Comparison of ENCODE assay signal across 23 cellular contexts in genomic region chr3:45362161-45362560, GRCh38. TPM values are rescaled to one million over a fixed set of nuclear protein-coding genes. Genes with fewer than 3 reads are reported as not detected.
DNase-seq lines count a peak whose midpoint lies in the region; TF ChIP-seq lines count a peak whose summit lies in the region.
"Had no signal": no experiment of that assay in that cellular context is flagged by ENCODE, and none has a peak within 500 bp of the region (broad histone marks: within the 10 kb centered on the region; RNA-seq: fewer than 3 reads in every experiment).

No MANE protein-coding gene starts in this region.

- H3K36me3 ChIP-seq in HAP-1 (replicated peaks) = no peaks in the 10 kb centered on the region
- H3K36me3 ChIP-seq in neural progenitor cell = no peaks in the 10 kb centered on the region
- H3K36me3 ChIP-seq in CD4-positive, alpha-beta memory T cell (ENCODE audit: insufficient read depth, low read length) = no peaks in the 10 kb centered on the region
- H3K36me3 ChIP-seq: BE2C, BLaER1 had no signal

- H4K20me1 ChIP-seq in neural progenitor cell (ENCODE audit: low read depth) = no peaks in the 10 kb centered on the region
- H4K20me1 ChIP-seq: BLaER1 had no signal

- H3K27ac Mint-ChIP-seq in neural progenitor cell = no peak overlapping the region
- H3K27ac Mint-ChIP-seq in CD4-positive, alpha-beta memory T cell = no peak overlapping the region
- H3K27ac Mint-ChIP-seq: CD4-positive, CD25-positive, alpha-beta regulatory T cell; CD8-positive, alpha-beta T cell had no signal

- peaks cover 4% of the 10 kb centered on the region for H3K27me3 Mint-ChIP-seq in neural progenitor cell (ENCODE audit: insufficient read depth, low read depth)
- H3K27me3 Mint-ChIP-seq in CD4-positive, alpha-beta memory T cell = peaks cover 18 to 22% of the 10 kb centered on the region in 2 donors

- DNase-seq in HAP-1 (ENCODE audit: low spot score in 2 of 2) (peak; percentile 51 to 91), NCI-H526 treated with DMSO at 0.1 percent for 48 hours (lab: John Stamatoyannopoulos, UW) (peak; percentile 22), foreskin melanocyte (peak; percentile 92), neural progenitor cell (ENCODE audit: low spot score) (peak; percentile 60), germinal center (ENCODE audit: low spot score) (no peak), DMS53 (lab: John Stamatoyannopoulos, UW) (no peak)
- no peak for DNase-seq in activated naive CD4-positive, alpha-beta T cell treated with anti-CD3 and anti-CD28 coated beads, Interleukin-2, amount 50 U/mL, for 16 hours
- no peak for DNase-seq in CD4-positive, alpha-beta memory T cell
- DNase-seq: 8988T; ACHN; BE2C; C1 segment of cervical spinal cord; Caco-2; Calu3; CD4-positive, CD25-positive, alpha-beta regulatory T cell; CD8-positive, alpha-beta T cell; DMS79; DND-41; EL; GDM1 had no signal

- H3K4me3 Mint-ChIP-seq in neural progenitor cell = no peak overlapping the region
- no peak overlapping the region for H3K4me3 Mint-ChIP-seq in CD4-positive, alpha-beta memory T cell
- H3K4me3 Mint-ChIP-seq: CD14-positive monocyte; CD4-positive, CD25-positive, alpha-beta regulatory T cell; CD8-positive, alpha-beta T cell had no signal

- H3K4me1 ChIP-seq in HAP-1 = peaks cover 35% of the 10 kb centered on the region
- H3K4me1 ChIP-seq in neural progenitor cell = peaks cover 3% of the 10 kb centered on the region
- no peaks in the 10 kb centered on the region for H3K4me1 ChIP-seq in CD4-positive, alpha-beta memory T cell (ENCODE audit: insufficient read depth, low read length)
- H3K4me1 ChIP-seq: BE2C, BLaER1, Caco-2 had no signal

- in situ Hi-C loops in HAP-1 (cut with MboI; ENCODE audit: low sequenced_read_pairs) = no loop called here

- peaks cover 11% of the 10 kb centered on the region for H3K9me3 Mint-ChIP-seq in neural progenitor cell
- peaks cover 0 to 2% (median 0%) of the 10 kb centered on the region in 8 donors for H3K9me3 Mint-ChIP-seq in CD4-positive, alpha-beta memory T cell
- H3K9me3 Mint-ChIP-seq: CD8-positive, alpha-beta T cell had no signal

- no peak overlapping the region for H3K4me3 ChIP-seq in HAP-1
- H3K4me3 ChIP-seq in neural progenitor cell = no peak overlapping the region
- no peak overlapping the region for H3K4me3 ChIP-seq in CD4-positive, alpha-beta memory T cell (ENCODE audit: low read length in 2 of 2)
- H3K4me3 ChIP-seq: BLaER1, GM12878 had no signal

- no peak overlapping the region for H3K27ac ChIP-seq in neural progenitor cell
- H3K27ac ChIP-seq in CD4-positive, alpha-beta memory T cell (ENCODE audit: low read depth, low read length) = no peak overlapping the region
- H3K27ac ChIP-seq: BLaER1 had no signal

- intact Hi-C loops in CD4-positive, alpha-beta memory T cell (cut with micrococcal nuclease) = no loop called here

- H2AFZ ChIP-seq in neural progenitor cell (replicated peaks) = no peak overlapping the region

- H3K9ac ChIP-seq in neural progenitor cell = no peak overlapping the region
- H3K9ac ChIP-seq: BLaER1 had no signal

- H3K27me3 ChIP-seq in HAP-1 (ENCODE audit: low read depth) = no peaks in the 10 kb centered on the region
- H3K27me3 ChIP-seq in neural progenitor cell = peaks cover 16% of the 10 kb centered on the region
- no peaks in the 10 kb centered on the region for H3K27me3 ChIP-seq in CD4-positive, alpha-beta memory T cell (ENCODE audit: insufficient read depth, low read length)
- H3K27me3 ChIP-seq: BE2C, BLaER1 had no signal

- no peak for TF ChIP-seq CTCF in neural progenitor cell (IDR thresholded peaks at IDR 0.05)

- no peak overlapping the region for H3K4me2 ChIP-seq in neural progenitor cell
- H3K4me2 ChIP-seq: BLaER1 had no signal

- H3K79me2 ChIP-seq in neural progenitor cell (ENCODE audit: low read depth) = no peaks in the 10 kb centered on the region

- H3K4me1 Mint-ChIP-seq in neural progenitor cell = peaks cover 5% of the 10 kb centered on the region
- no peaks in the 10 kb centered on the region for H3K4me1 Mint-ChIP-seq in CD4-positive, alpha-beta memory T cell
- H3K4me1 Mint-ChIP-seq: CD4-positive, CD25-positive, alpha-beta regulatory T cell had no signal

- POLR2A ChIA-PET in CD4-positive, alpha-beta memory T cell (lab: Charles Lee; ENCODE audit: partially characterized antibody) = no interaction called here

- H3F3A ChIP-seq in neural progenitor cell (ENCODE audit: low read depth) = no peaks in the 10 kb centered on the region

- CTCF ChIA-PET in CD4-positive, alpha-beta memory T cell (lab: Charles Lee; ENCODE audit: partially characterized antibody) = no interaction called here

- H3K9me3 ChIP-seq in HAP-1 (no peaks in the 10 kb centered on the region), neural progenitor cell (ENCODE audit: low read depth) (no peaks in the 10 kb centered on the region)
- H3K9me3 ChIP-seq in CD4-positive, alpha-beta memory T cell (ENCODE audit: control insufficient read depth in 1 of 2, low read length in 2 of 2) = no peaks in the 10 kb centered on the region
- H3K9me3 ChIP-seq: BE2C, Caco-2 had no signal

- no peaks in the 10 kb centered on the region for H3K36me3 Mint-ChIP-seq in neural progenitor cell
- no peaks in the 10 kb centered on the region for H3K36me3 Mint-ChIP-seq in CD4-positive, alpha-beta memory T cell
- H3K36me3 Mint-ChIP-seq: CD14-positive monocyte; CD4-positive, CD25-positive, alpha-beta regulatory T cell; CD8-positive, alpha-beta T cell had no signal

RNA-seq across cellular contexts. Expression of gene LARS2, which starts 26.2 kb away (rescaled TPM):
- total RNA-seq in neural progenitor cell (ENCODE audit: low replicate concordance) = 24.8 and 30.9 TPM in 2 replicates
- 10 to 100 TPM; 17.7 to 20.2 TPM for total RNA-seq in CD4-positive, alpha-beta memory T cell
- polyA plus RNA-seq in CD4-positive, alpha-beta memory T cell = 1 to 10 TPM; 5.8 to 8.8 TPM

Comparison
In these comparisons a context has a peak if more than half of its experiments do, and no peak if none do; other contexts are left out.
1. DNase-seq: peak in HAP-1 (2 of 2), NCI-H526 treated with DMSO at 0.1 percent for 48 hours (single experiment), foreskin melanocyte (single experiment) and neural progenitor cell (single experiment); none in germinal center (single experiment), DMS53 (single experiment), activated naive CD4-positive, alpha-beta T cell treated with anti-CD3 and anti-CD28 coated beads, Interleukin-2, amount 50 U/mL, for 16 hours (single experiment) and CD4-positive, alpha-beta memory T cell (0 of 5).